In genomic region chr9:121269888-121270254, GRCh38 we compare ENCODE assay signal across 11 cellular contexts. TPM values are rescaled to one million over a fixed set of nuclear protein-coding genes. Genes with fewer than 3 reads are reported as not detected.
A peak's percentile ranks its signal among the peaks of the same experiment; 100 is the strongest.
DNase-seq lines count a peak whose midpoint lies in the region; ATAC-seq and TF ChIP-seq lines count a peak whose summit lies in the region.
"Had no signal": no experiment of that assay in that cellular context is flagged by ENCODE, and none has a peak within 500 bp of the region (broad histone marks: within the 10 kb centered on the region; RNA-seq: fewer than 3 reads in every experiment).

No MANE protein-coding gene starts in this region.

- no peaks in the 10 kb centered on the region for H3K9me3 Mint-ChIP-seq in activated naive CD8-positive, alpha-beta T cell (ENCODE audit: low read depth)
- no peaks in the 10 kb centered on the region for H3K9me3 Mint-ChIP-seq in activated naive CD8-positive, alpha-beta T cell treated with anti-CD3 and anti-CD28 coated beads for 36 hours
- H3K9me3 Mint-ChIP-seq in type B pancreatic cell: no peaks in the 10 kb centered on the region
- H3K9me3 Mint-ChIP-seq in CD8-positive, alpha-beta T cell: no peaks in the 10 kb centered on the region

- DNase-seq in activated naive CD8-positive, alpha-beta T cell treated with anti-CD3 and anti-CD28 coated beads for 36 hours: no peak
- no peak for DNase-seq in type B pancreatic cell (ENCODE audit: extremely low spot score, unreplicated experiment)
- DNase-seq in SHP77 treated with DMSO at 0.1 percent for 48 hours (lab: John Stamatoyannopoulos, UW): no peak
- DNase-seq in GF-D8 (lab: John Stamatoyannopoulos, UW): no peak
- DNase-seq in CD8-positive, alpha-beta T cell: no peak
- DNase-seq: ACHN, H7 had no signal

- no peak overlapping the region for H3K27ac Mint-ChIP-seq in activated naive CD8-positive, alpha-beta T cell
- no peak overlapping the region for H3K27ac Mint-ChIP-seq in activated naive CD8-positive, alpha-beta T cell treated with anti-CD3 and anti-CD28 coated beads for 36 hours
- H3K27ac Mint-ChIP-seq in type B pancreatic cell: peak overlapping the region; percentile 8
- no peak overlapping the region for H3K27ac Mint-ChIP-seq in CD8-positive, alpha-beta T cell

- TF ChIP-seq CTCF in type B pancreatic cell (conservative IDR thresholded peaks at IDR 0.05): no peak
- TF ChIP-seq CTCF in CD8-positive, alpha-beta T cell (IDR thresholded peaks at IDR 0.05): no peak

- WGBS in mesodermal cell (ENCODE audit: insufficient coverage in 2 of 2), 2 experiments: 60 to 85% methylated on average over 2 of the region's 2 CpGs

- POLR2A ChIA-PET in CD8-positive, alpha-beta T cell (lab: Charles Lee): interaction anchor here (1.1 kb wide), 1 partner anchor 24 kb away, joined by 3 read pairs; no protein-coding TSS in a partner anchor

- H3K9me3 ChIP-seq in duodenal mucosa (ENCODE audit: control insufficient read depth in 1 of 2, low read length in 2 of 2) (no peaks in the 10 kb centered on the region), mesodermal cell (ENCODE audit: control insufficient read depth, low read length) (no peaks in the 10 kb centered on the region)
- H3K9me3 ChIP-seq in CD8-positive, alpha-beta T cell (ENCODE audit: low read length): no peaks in the 10 kb centered on the region

- intact Hi-C loops in CD8-positive, alpha-beta T cell (cut with DNase I, micrococcal nuclease): no loop called here

- ATAC-seq in CD8-positive, alpha-beta T cell: no peak

- peak overlapping the region; percentile 12 for H3K4me3 Mint-ChIP-seq in activated naive CD8-positive, alpha-beta T cell
- no peak overlapping the region for H3K4me3 Mint-ChIP-seq in activated naive CD8-positive, alpha-beta T cell treated with anti-CD3 and anti-CD28 coated beads for 36 hours
- H3K4me3 Mint-ChIP-seq in type B pancreatic cell: peak overlapping the region; percentile 92
- H3K4me3 Mint-ChIP-seq in CD8-positive, alpha-beta T cell: no peak overlapping the region

- H3K9ac ChIP-seq in duodenal mucosa (ENCODE audit: low read depth in 1 of 2, low read length in 2 of 2): peak overlapping the region; percentile 80 to 82
- H3K9ac ChIP-seq: KMS-11 had no signal

- peaks cover 41 to 52% of the 10 kb centered on the region in 2 donors for H3K4me1 ChIP-seq in duodenal mucosa (ENCODE audit: control insufficient read depth in 1 of 2, insufficient read depth in 2 of 2, low read length in 2 of 2)
- peaks cover 32% of the 10 kb centered on the region for H3K4me1 ChIP-seq in mesodermal cell (ENCODE audit: control insufficient read depth, insufficient read depth, low read length, poor library complexity, severe bottlenecking)
- peaks cover 13% of the 10 kb centered on the region for H3K4me1 ChIP-seq in CD8-positive, alpha-beta T cell (ENCODE audit: insufficient read depth, low read length)

- H3K27ac ChIP-seq in duodenal mucosa (ENCODE audit: low read depth, low read length): peak overlapping the region; percentile 28
- H3K27ac ChIP-seq in mesodermal cell (ENCODE audit: low read depth, low read length, severe bottlenecking): peak overlapping the region; percentile 71
- H3K27ac ChIP-seq in CD8-positive, alpha-beta T cell (ENCODE audit: low read depth, low read length): no peak overlapping the region
- H3K27ac ChIP-seq: KMS-11 had no signal

- H3K4me1 Mint-ChIP-seq in activated naive CD8-positive, alpha-beta T cell (ENCODE audit: low read depth): peaks cover 15% of the 10 kb centered on the region
- peaks cover 7% of the 10 kb centered on the region for H3K4me1 Mint-ChIP-seq in activated naive CD8-positive, alpha-beta T cell treated with anti-CD3 and anti-CD28 coated beads for 36 hours
- H3K4me1 Mint-ChIP-seq in type B pancreatic cell (ENCODE audit: unreplicated experiment): peaks cover 42% of the 10 kb centered on the region
- H3K4me1 Mint-ChIP-seq in CD8-positive, alpha-beta T cell (ENCODE audit: low read depth): peaks cover 16% of the 10 kb centered on the region

- peaks cover 1% of the 10 kb centered on the region for H3K27me3 Mint-ChIP-seq in activated naive CD8-positive, alpha-beta T cell
- H3K27me3 Mint-ChIP-seq in activated naive CD8-positive, alpha-beta T cell treated with anti-CD3 and anti-CD28 coated beads for 36 hours: peaks cover 18% of the 10 kb centered on the region
- H3K27me3 Mint-ChIP-seq in type B pancreatic cell: peaks cover 32% of the 10 kb centered on the region
- peaks cover 11% of the 10 kb centered on the region for H3K27me3 Mint-ChIP-seq in CD8-positive, alpha-beta T cell (ENCODE audit: low read depth)

- no peaks in the 10 kb centered on the region for H3K36me3 ChIP-seq in duodenal mucosa (ENCODE audit: control insufficient read depth in 1 of 2, insufficient read depth in 2 of 2, low read length in 2 of 2)
- H3K36me3 ChIP-seq in mesodermal cell (ENCODE audit: control insufficient read depth, insufficient read depth, low read length): peaks cover 11% of the 10 kb centered on the region
- no peaks in the 10 kb centered on the region for H3K36me3 ChIP-seq in CD8-positive, alpha-beta T cell (ENCODE audit: insufficient read depth, low read length)

- H3K36me3 Mint-ChIP-seq in activated naive CD8-positive, alpha-beta T cell: peaks cover 6% of the 10 kb centered on the region
- no peaks in the 10 kb centered on the region for H3K36me3 Mint-ChIP-seq in activated naive CD8-positive, alpha-beta T cell treated with anti-CD3 and anti-CD28 coated beads for 36 hours
- H3K36me3 Mint-ChIP-seq in type B pancreatic cell: no peaks in the 10 kb centered on the region
- no peaks in the 10 kb centered on the region for H3K36me3 Mint-ChIP-seq in CD8-positive, alpha-beta T cell

- H3K4me3 ChIP-seq in duodenal mucosa (ENCODE audit: low read depth in 1 of 2, low read length in 2 of 2) (peak overlapping the region; percentile 88 to 95), mesodermal cell (ENCODE audit: extremely low read depth, insufficient read depth, low read length, poor library complexity, severe bottlenecking) (peak overlapping the region; percentile 72)
- H3K4me3 ChIP-seq in CD8-positive, alpha-beta T cell (ENCODE audit: low read depth, low read length): no peak overlapping the region

- H3K27me3 ChIP-seq in duodenal mucosa (ENCODE audit: control insufficient read depth in 1 of 2, insufficient read depth in 2 of 2, low read length in 2 of 2): no peaks in the 10 kb centered on the region
- H3K27me3 ChIP-seq in CD8-positive, alpha-beta T cell (ENCODE audit: insufficient read depth, low read length): no peaks in the 10 kb centered on the region

- CTCF ChIA-PET in CD8-positive, alpha-beta T cell (lab: Charles Lee): interaction anchor here (1.5 kb wide), 1 partner anchor 57 kb away, joined by 4 read pairs; no protein-coding TSS in a partner anchor

RNA-seq across cellular contexts. Expression of gene GSN, which starts 1.9 kb away (rescaled TPM):
- 1 to 10 TPM; 1.7 to 1.8 TPM for total RNA-seq in activated naive CD8-positive, alpha-beta T cell treated with anti-CD3 and anti-CD28 coated beads for 36 hours
- 329 TPM for polyA plus RNA-seq in mesodermal cell (2013, experiment 1 of 2)
- 247 TPM for polyA plus RNA-seq in mesodermal cell (2013, experiment 2 of 2)
- total RNA-seq in type B pancreatic cell (ENCODE audit: low replicate concordance): 80.0 and 159 TPM in 2 replicates
- 1 to 10 TPM; 1.7 to 3.2 TPM for total RNA-seq in CD8-positive, alpha-beta T cell

Comparison
In these comparisons a context has a peak if more than half of its experiments do, and no peak if none do; other contexts are left out.
1. H3K4me3 Mint-ChIP-seq: peak in activated naive CD8-positive, alpha-beta T cell (single experiment) and type B pancreatic cell (single experiment); none in activated naive CD8-positive, alpha-beta T cell treated with anti-CD3 and anti-CD28 coated beads for 36 hours (single experiment) and CD8-positive, alpha-beta T cell (single experiment).
2. RNA of gene GSN, which starts 1.9 kb away (total RNA-seq): 80.0 to 159 TPM in type B pancreatic cell; 1.7 to 3.2 TPM in CD8-positive, alpha-beta T cell and 1.7 to 1.8 TPM in activated naive CD8-positive, alpha-beta T cell treated with anti-CD3 and anti-CD28 coated beads for 36 hours; every median in the first group is over 10 times any median in the second.